ENCODE assay signal across 8 cellular contexts in the genomic region with DNA sequence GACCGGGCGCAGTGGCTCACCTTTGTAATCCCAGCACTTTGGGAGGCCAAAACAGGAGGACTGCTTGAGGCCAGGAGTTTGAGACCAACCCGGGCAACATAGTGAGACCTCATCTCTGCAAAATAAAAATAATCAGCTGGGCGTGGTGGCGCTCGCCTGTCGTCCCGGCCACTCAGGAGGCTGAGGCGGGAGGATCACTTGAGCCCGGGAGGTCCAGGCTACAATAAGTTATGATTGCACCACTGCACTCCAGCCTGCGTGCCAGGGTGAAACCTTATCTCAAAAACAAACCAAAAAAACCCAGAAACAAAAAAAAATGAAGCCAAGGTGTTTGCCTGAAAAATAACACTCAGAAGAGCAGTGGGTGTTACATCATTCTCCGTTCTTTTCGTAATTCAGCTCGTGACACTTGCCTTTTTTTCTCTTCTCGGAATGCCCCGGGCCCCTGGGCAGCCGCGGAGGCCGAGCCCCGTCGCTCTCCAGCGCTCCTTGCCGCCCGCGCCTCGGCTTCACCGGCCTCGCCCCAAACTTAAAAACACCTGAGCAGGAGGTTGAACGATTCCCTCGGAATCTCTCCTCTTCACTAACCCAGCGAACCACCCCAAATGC. TPM values are rescaled to one million over a fixed set of nuclear protein-coding genes. Genes with fewer than 3 reads are reported as not detected.
DNase-seq lines count a peak whose midpoint lies in the region; ATAC-seq and TF ChIP-seq lines count a peak whose summit lies in the region.

No MANE protein-coding gene starts in this region.

- H3K4me3 Mint-ChIP-seq in CD8-positive, alpha-beta T cell, result peak overlapping the region; percentile 95
- H3K4me3 Mint-ChIP-seq in activated naive CD8-positive, alpha-beta T cell treated with anti-CD3 and anti-CD28 coated beads, Interleukin-2, amount 50 U/mL, for 24 hours, result peak overlapping the region; percentile 99

- peak overlapping the region; percentile 97 for H3K27ac Mint-ChIP-seq in CD8-positive, alpha-beta T cell
- peak overlapping the region; percentile 99 for H3K27ac Mint-ChIP-seq in activated naive CD8-positive, alpha-beta T cell treated with anti-CD3 and anti-CD28 coated beads, Interleukin-2, amount 50 U/mL, for 24 hours

- peaks cover 60% of the 10 kb centered on the region for H3K4me1 Mint-ChIP-seq in CD8-positive, alpha-beta T cell (ENCODE audit: low read depth)
- peaks cover 47% of the 10 kb centered on the region for H3K4me1 Mint-ChIP-seq in activated naive CD8-positive, alpha-beta T cell treated with anti-CD3 and anti-CD28 coated beads, Interleukin-2, amount 50 U/mL, for 24 hours

- intact Hi-C loops in CD8-positive, alpha-beta T cell (cut with DNase I, micrococcal nuclease), result loop anchor here (1.0 to 5.0 kb wide), 6 partner anchors 42 to 180 kb away; a partner anchor contains a TSS

- CTCF ChIA-PET in CD8-positive, alpha-beta T cell (lab: Charles Lee), result interaction anchor here (0.7 to 11.2 kb wide), 16 partner anchors 8 to 180 kb away, joined by 3 to 83 read pairs (median 5); no protein-coding TSS in a partner anchor

- peak; percentile 39 for ATAC-seq in CD8-positive, alpha-beta T cell
- ATAC-seq in GM21526 (IDR thresholded peaks at IDR 0.05; ENCODE audit: low FRiP score, unreplicated experiment) (peak; percentile 15), GM19351 (IDR thresholded peaks at IDR 0.05; ENCODE audit: unreplicated experiment) (no peak), HG03457 (IDR thresholded peaks at IDR 0.05; ENCODE audit: unreplicated experiment) (no peak)
- peak; percentile 11 for ATAC-seq in activated naive CD8-positive, alpha-beta T cell treated with anti-CD3 and anti-CD28 coated beads, Interleukin-2, amount 50 U/mL, for 24 hours

- peak in 3 of 7 experiments; percentile 18 to 64 (median 48) for DNase-seq in CD8-positive, alpha-beta T cell
- DNase-seq in NCI-H226, result peak; percentile 56
- peak; percentile 38 for DNase-seq in activated naive CD8-positive, alpha-beta T cell treated with anti-CD3 and anti-CD28 coated beads, Interleukin-2, amount 50 U/mL, for 24 hours
- DNase-seq in iPS DF 6.9 (ENCODE audit: low read depth, low spot score), result no peak
- DNase-seq in stimulated activated CD4-positive, alpha-beta T cell treated with anti-CD3 and anti-CD28 coated beads, Interleukin-1b, Interleukin-23, amount 100 ng/mL, for 48 hours, result peak; percentile 24

- POLR2A ChIA-PET in CD8-positive, alpha-beta T cell (lab: Charles Lee), result interaction anchor here (0.6 to 1.9 kb wide), 16 partner anchors 11 to 1520 kb away, joined by 3 to 7 read pairs (median 4); a partner anchor contains a TSS

- peak overlapping the region; percentile 75 for H3K4me3 ChIP-seq in CD8-positive, alpha-beta T cell (ENCODE audit: low read depth, low read length)
- H3K4me3 ChIP-seq in iPS DF 6.9 (ENCODE audit: low read length), result peak overlapping the region; percentile 48; the same call in 1 of the 2 replicates

- H3K9me3 Mint-ChIP-seq in CD8-positive, alpha-beta T cell, result no peaks in the 10 kb centered on the region
- no peaks in the 10 kb centered on the region for H3K9me3 Mint-ChIP-seq in activated naive CD8-positive, alpha-beta T cell treated with anti-CD3 and anti-CD28 coated beads, Interleukin-2, amount 50 U/mL, for 24 hours

- H3K27me3 Mint-ChIP-seq in CD8-positive, alpha-beta T cell (ENCODE audit: low read depth), result no peaks in the 10 kb centered on the region
- H3K27me3 Mint-ChIP-seq in activated naive CD8-positive, alpha-beta T cell treated with anti-CD3 and anti-CD28 coated beads, Interleukin-2, amount 50 U/mL, for 24 hours, result no peaks in the 10 kb centered on the region

- peaks cover 34% of the 10 kb centered on the region for H3K36me3 Mint-ChIP-seq in CD8-positive, alpha-beta T cell
- peaks cover 43% of the 10 kb centered on the region for H3K36me3 Mint-ChIP-seq in activated naive CD8-positive, alpha-beta T cell treated with anti-CD3 and anti-CD28 coated beads, Interleukin-2, amount 50 U/mL, for 24 hours (ENCODE audit: low read depth)

- TF ChIP-seq CTCF in CD8-positive, alpha-beta T cell (IDR thresholded peaks at IDR 0.05), result no peak

- peak overlapping the region; percentile 81 for H3K27ac ChIP-seq in CD8-positive, alpha-beta T cell (ENCODE audit: low read depth, low read length)
- no peak overlapping the region for H3K27ac ChIP-seq in iPS DF 6.9 (ENCODE audit: low read length)

- peaks cover 46% of the 10 kb centered on the region for H3K4me1 ChIP-seq in CD8-positive, alpha-beta T cell (ENCODE audit: insufficient read depth, low read length)
- no peaks in the 10 kb centered on the region for H3K4me1 ChIP-seq in iPS DF 6.9 (ENCODE audit: control insufficient read depth, insufficient read depth, low read length)

- WGBS in iPS DF 6.9 (ENCODE audit: insufficient coverage, insufficient read length), result no CpG with 5 or more reads among the region's 31 CpGs

- H3K36me3 ChIP-seq in CD8-positive, alpha-beta T cell (ENCODE audit: insufficient read depth, low read length), result peaks cover 11% of the 10 kb centered on the region
- H3K36me3 ChIP-seq in iPS DF 6.9 (ENCODE audit: control insufficient read depth, insufficient read depth, low read length), result peaks cover 5% of the 10 kb centered on the region; the same call in 1 of the 2 replicates

- no peaks in the 10 kb centered on the region for H3K9me3 ChIP-seq in CD8-positive, alpha-beta T cell (ENCODE audit: low read length)
- no peaks in the 10 kb centered on the region; the same call in 1 of the 2 replicates for H3K9me3 ChIP-seq in iPS DF 6.9 (ENCODE audit: control insufficient read depth, insufficient read depth, low read length)

- H3K27me3 ChIP-seq in CD8-positive, alpha-beta T cell (ENCODE audit: insufficient read depth, low read length), result no peaks in the 10 kb centered on the region
- H3K27me3 ChIP-seq in iPS DF 6.9 (ENCODE audit: control insufficient read depth, insufficient read depth, low read length), result no peaks in the 10 kb centered on the region

RNA-seq across cellular contexts. Expression of a gene that starts 17.0 kb away (rescaled TPM):
- total RNA-seq in CD8-positive, alpha-beta T cell, result not detected

RNA-seq across cellular contexts. Expression of a gene that starts 19.4 kb away (rescaled TPM):
- total RNA-seq in CD8-positive, alpha-beta T cell, result under 1 TPM; 0.47 to 0.57 TPM

RNA-seq across cellular contexts. Expression of a gene that starts 28.8 kb away (rescaled TPM):
- 1 to 10 TPM in 1 of 2 experiments, under 1 TPM in 1; 0.50 to 1.7 TPM for total RNA-seq in CD8-positive, alpha-beta T cell

RNA-seq across cellular contexts. Expression of a gene that starts 55.6 kb away (rescaled TPM):
- 10 to 100 TPM; 45.4 to 46.2 TPM for total RNA-seq in CD8-positive, alpha-beta T cell

Comparison
In these comparisons a context has a peak if more than half of its experiments do, and no peak if none do; other contexts are left out.
1. ATAC-seq: peak in CD8-positive, alpha-beta T cell (single experiment), GM21526 (single experiment) and activated naive CD8-positive, alpha-beta T cell treated with anti-CD3 and anti-CD28 coated beads, Interleukin-2, amount 50 U/mL, for 24 hours (single experiment); none in GM19351 (single experiment) and HG03457 (single experiment).